Comparison of ENCODE assay signal across 11 cellular contexts in the genomic region with DNA sequence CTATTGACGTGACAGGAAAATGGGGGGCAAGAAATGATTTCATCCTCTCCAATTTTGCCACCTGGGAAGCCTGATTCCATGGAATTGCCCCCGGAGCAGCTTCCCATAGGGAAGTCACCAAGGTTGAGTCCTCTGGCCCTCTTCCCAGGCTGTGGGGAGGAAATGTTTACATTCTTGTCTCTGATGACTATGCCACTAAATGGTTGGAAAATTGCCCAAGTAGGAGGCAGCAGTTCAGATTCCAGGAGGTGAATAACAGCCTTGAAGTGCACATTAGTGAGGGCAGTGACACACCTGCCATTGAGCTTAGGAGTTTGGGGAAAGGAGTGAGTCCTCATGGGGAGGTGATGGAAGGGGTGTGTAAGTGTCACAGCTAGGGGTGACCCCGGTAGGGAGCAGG.
A peak's percentile ranks its signal among the peaks of the same experiment; 100 is the strongest.
DNase-seq lines count a peak whose midpoint lies in the region; ATAC-seq and TF ChIP-seq lines count a peak whose summit lies in the region.
"Had no signal": no experiment of that assay in that cellular context is flagged by ENCODE, and none has a peak within 500 bp of the region (broad histone marks: within the 10 kb centered on the region; RNA-seq: fewer than 3 reads in every experiment).

No MANE protein-coding gene starts in this region.

- H3K36me3 ChIP-seq in Panc1 (ENCODE audit: control insufficient read depth, insufficient read depth, low read length) (no peaks in the 10 kb centered on the region), kidney epithelial cell (ENCODE audit: control insufficient read depth, insufficient read depth, low read length) (no peaks in the 10 kb centered on the region), brain microvascular endothelial cell (replicated peaks) (no peaks in the 10 kb centered on the region)
- H3K36me3 ChIP-seq: heart left ventricle had no signal

- no peak for TF ChIP-seq CTCF in Panc1 (IDR thresholded peaks at IDR 0.05)
- no peak for TF ChIP-seq CTCF in kidney epithelial cell (IDR thresholded peaks at IDR 0.05; ENCODE audit: insufficient read depth, low read length, poor library complexity, severe bottlenecking)
- no peak for TF ChIP-seq CTCF in brain microvascular endothelial cell (IDR thresholded peaks at IDR 0.05; ENCODE audit: low read depth, low read length, missing control alignments)

- DNase-seq in DMS 273 treated with DMSO at 0.1 percent for 48 hours (lab: John Stamatoyannopoulos, UW) (peak; percentile 0), NCI-H1417 (lab: John Stamatoyannopoulos, UW) (peak; percentile 80 to 100 (median 93)), Panc1 (ENCODE audit: low read depth, low spot score) (peak; percentile 15), kidney epithelial cell (ENCODE audit: low read depth) (peak; percentile 81), brain microvascular endothelial cell (no peak)
- DNase-seq: cerebellar nuclear complex, heart left ventricle, NCI-H526 had no signal

- H3K27me3 ChIP-seq in Panc1 (ENCODE audit: control insufficient read depth, insufficient read depth, low read length), result no peaks in the 10 kb centered on the region
- H3K27me3 ChIP-seq in kidney epithelial cell (ENCODE audit: control insufficient read depth, insufficient read depth, low read length), result no peaks in the 10 kb centered on the region
- H3K27me3 ChIP-seq in brain microvascular endothelial cell (replicated peaks), result no peaks in the 10 kb centered on the region
- H3K27me3 ChIP-seq: heart left ventricle had no signal

- CTCF ChIA-PET in Panc1 (lab: Charles Lee), result no interaction called here

- H3K27ac ChIP-seq in Panc1 (ENCODE audit: low read length) (no peak overlapping the region), brain microvascular endothelial cell (no peak overlapping the region)
- H3K27ac ChIP-seq: heart left ventricle had no signal

- intact Hi-C loops in Panc1 (cut with micrococcal nuclease; ENCODE audit: unreplicated experiment), result no loop called here

- peak; percentile 68 for ATAC-seq in Panc1
- ATAC-seq in GM18868 (IDR thresholded peaks at IDR 0.05; ENCODE audit: unreplicated experiment), result no peak
- no peak for ATAC-seq in HG03439 (IDR thresholded peaks at IDR 0.05; ENCODE audit: unreplicated experiment)
- ATAC-seq in GM21447 (IDR thresholded peaks at IDR 0.05; ENCODE audit: unreplicated experiment), result no peak
- ATAC-seq: heart left ventricle had no signal

- H3K4me3 ChIP-seq in Panc1 (ENCODE audit: low read depth in 2 of 2, low read length in 2 of 2), result no peak overlapping the region
- no peak overlapping the region for H3K4me3 ChIP-seq in kidney epithelial cell (ENCODE audit: low read depth, low read length)
- H3K4me3 ChIP-seq in brain microvascular endothelial cell (ENCODE audit: low read depth, low read length), result no peak overlapping the region
- H3K4me3 ChIP-seq: heart left ventricle had no signal

- H3K4me1 ChIP-seq in Panc1 (ENCODE audit: control insufficient read depth, insufficient read depth, low read length), result no peaks in the 10 kb centered on the region
- H3K4me1 ChIP-seq: heart left ventricle had no signal

- in situ Hi-C loops in Panc1 (cut with HindIII; ENCODE audit: low pct_unique_long_range_greater_than_20kb, low sequenced_read_pairs), result no loop called here
- in situ Hi-C loops in brain microvascular endothelial cell (cut with HindIII; ENCODE audit: low pct_ligation_motif_present, low sequenced_read_pairs), result no loop called here

- BruUV-seq in Panc1 (replicated peaks; lab: Mats Ljungman, UMichigan), result no TSS peak

- no peaks in the 10 kb centered on the region for H3K9me3 ChIP-seq in Panc1 (ENCODE audit: control insufficient read depth, insufficient read depth, low read depth, low read length)
- H3K9me3 ChIP-seq: heart left ventricle had no signal

- POLR2A ChIA-PET in Panc1 (lab: Charles Lee), result no interaction called here
